Comparison of ENCODE assay signal across 8 cellular contexts in the genomic region with DNA sequence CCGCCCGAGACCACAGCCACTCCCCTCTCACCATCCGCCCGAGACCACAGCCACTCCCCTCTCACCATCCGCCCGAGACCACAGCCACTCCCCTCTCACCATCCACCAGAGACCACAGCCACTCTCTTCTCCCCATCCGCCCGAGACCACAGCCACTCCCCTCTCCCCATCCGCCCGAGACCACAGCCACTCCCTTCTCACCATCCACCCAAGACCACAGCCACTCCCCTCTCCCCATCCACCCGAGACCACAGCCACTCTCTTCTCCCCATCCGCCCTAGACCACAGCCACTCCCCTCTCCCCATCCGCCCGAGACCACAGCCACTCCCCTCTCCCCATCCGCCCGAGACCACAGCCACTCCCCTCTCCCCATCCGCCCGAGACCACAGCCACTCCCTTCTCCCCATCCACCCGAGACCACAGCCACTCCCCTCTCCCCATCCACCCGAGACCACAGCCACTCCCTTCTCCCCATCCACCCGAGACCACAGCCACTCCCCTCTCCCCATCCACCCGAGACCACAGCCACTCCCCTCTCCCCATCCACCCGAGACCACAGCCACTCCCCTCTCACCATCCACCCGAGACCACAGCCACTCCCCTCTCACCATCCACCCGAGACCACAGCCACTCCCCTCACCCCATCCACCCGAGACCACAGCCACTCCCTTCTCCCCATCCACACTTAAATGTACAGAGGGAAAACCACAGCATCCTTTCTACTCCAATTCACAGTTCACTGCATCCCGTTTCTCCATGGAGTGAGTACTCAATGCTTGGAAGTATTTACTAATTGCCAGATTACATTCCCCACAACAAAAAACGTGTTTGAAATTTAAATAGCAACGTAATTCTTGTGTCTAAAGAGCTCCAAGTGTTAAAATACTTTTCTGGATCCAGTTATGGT.
DNase-seq lines count a peak whose midpoint lies in the region; ATAC-seq and TF ChIP-seq lines count a peak whose summit lies in the region.
"Not testable (repeated sequence)": the region's sequence is repeated elsewhere in the genome, so short reads cannot be mapped to it uniquely, and the experiment has no call there.

No MANE protein-coding gene starts in this region.

- DNase-seq in A673 (ENCODE audit: low spot score) (peak; percentile 25), GM06990 (ENCODE audit: extremely low read depth, insufficient read length) (peak; percentile 79), NAMALWA (ENCODE audit: low spot score) (peak; percentile 38), T-cell (peak in 31 of 34 experiments; percentile 17 to 78 (median 55)), endodermal cell (peak; percentile 16)
- peak; percentile 24 to 52 for DNase-seq in activated CD4-positive, alpha-beta T cell treated with anti-CD3 and anti-CD28 coated beads, Interleukin-2, amount 50 U/mL, for 48 hours
- peak; percentile 81 for DNase-seq in activated effector memory CD4-positive, alpha-beta T cell treated with anti-CD3 and anti-CD28 coated beads, Interleukin-2, amount 50 U/mL, for 16 hours
- peak; percentile 40 for DNase-seq in stimulated activated CD4-positive, alpha-beta T cell treated with anti-CD3 and anti-CD28 coated beads, Interleukin-1b, Interleukin-23, amount 100 ng/mL, for 48 hours

- H3K27me3 Mint-ChIP-seq in T-cell; endodermal cell (ENCODE audit: insufficient read depth): not testable (repeated sequence)

- not testable (repeated sequence) for H3K9ac ChIP-seq in endodermal cell (ENCODE audit: extremely low read depth, low read length, poor library complexity, severe bottlenecking)

- BruUV-seq in A673 (replicated peaks; lab: Mats Ljungman, UMichigan), result not testable (repeated sequence)

- 24 to 71% methylated on average over 6 to 17 of the region's 29 CpGs for WGBS in endodermal cell (ENCODE audit: insufficient coverage in 1 of 2, insufficient read length in 1 of 2), 2 experiments

- peak overlapping the region; percentile 81 to 83 for H3K27ac Mint-ChIP-seq in T-cell
- H3K27ac Mint-ChIP-seq in endodermal cell, result not testable (repeated sequence)

- intact Hi-C loops in A673 (cut with micrococcal nuclease; ENCODE audit: unreplicated experiment), result not testable (repeated sequence)

- not testable (repeated sequence) for H3K27ac ChIP-seq in A673 (ENCODE audit: low read depth, low read length, poor library complexity, severe bottlenecking); endodermal cell (ENCODE audit: low read depth, low read length)

- H3K9me3 Mint-ChIP-seq in T-cell, endodermal cell: not testable (repeated sequence)

- H3K36me3 ChIP-seq in A673 (ENCODE audit: insufficient read depth, low read length, poor library complexity, severe bottlenecking); GM06990 (ENCODE audit: control insufficient read depth, insufficient read depth, low read length); endodermal cell (ENCODE audit: control insufficient read depth, insufficient read depth, low read length): not testable (repeated sequence)

- not testable (repeated sequence) for TF ChIP-seq CTCF in A673 (conservative IDR thresholded peaks at IDR 0.05; ENCODE audit: low read depth, low read length); GM06990 (IDR thresholded peaks at IDR 0.05; ENCODE audit: insufficient read depth, low read length, poor library complexity, severe bottlenecking); endodermal cell (conservative IDR thresholded peaks at IDR 0.05)

- H3K4me1 ChIP-seq in A673 (ENCODE audit: insufficient read depth, low read length, poor library complexity, severe bottlenecking), result peaks cover 15% of the 10 kb centered on the region
- H3K4me1 ChIP-seq in endodermal cell (ENCODE audit: control insufficient read depth, insufficient read depth, low read length), result peaks cover 11% of the 10 kb centered on the region

- H3K27me3 ChIP-seq in A673 (replicated peaks; ENCODE audit: insufficient read depth, low read depth, low read length, poor library complexity), result peaks cover 13% of the 10 kb centered on the region
- not testable (repeated sequence) for H3K27me3 ChIP-seq in GM06990 (replicated peaks; ENCODE audit: control insufficient read depth, insufficient read depth, low read length); endodermal cell (ENCODE audit: control insufficient read depth, insufficient read depth, low read length, poor library complexity, severe bottlenecking)

- CTCF ChIA-PET in A673 (lab: Charles Lee); T-cell (lab: Charles Lee): not testable (repeated sequence)

- POLR2A ChIA-PET in A673 (lab: Charles Lee; ENCODE audit: low non-redundant PET); T-cell (lab: Charles Lee): not testable (repeated sequence)

- H3K4me3 Mint-ChIP-seq in T-cell, result peak overlapping the region in 1 of 3 donors; percentile 17
- peak overlapping the region; percentile 42 for H3K4me3 Mint-ChIP-seq in endodermal cell

- not testable (repeated sequence) for H3K4me3 ChIP-seq in A673 (ENCODE audit: low read depth, low read length, poor library complexity, severe bottlenecking); GM06990 (replicated peaks; ENCODE audit: low read depth, low read length); endodermal cell (ENCODE audit: low read length)

- not testable (repeated sequence) for H3K36me3 Mint-ChIP-seq in T-cell; endodermal cell (ENCODE audit: low read depth)

- H3K9me3 ChIP-seq in A673 (ENCODE audit: low read depth, low read length, poor library complexity, severe bottlenecking); endodermal cell (ENCODE audit: control insufficient read depth, low read length): not testable (repeated sequence)

- H3K4me1 Mint-ChIP-seq in T-cell (peaks cover 10 to 28% (median 14%) of the 10 kb centered on the region in 3 donors), endodermal cell (peaks cover 30% of the 10 kb centered on the region)

- peak in 1 of 4 experiments; percentile 52 for ATAC-seq in T-cell (replicated peaks in 1 of 4)

Comparison
In these comparisons a context has a peak if more than half of its experiments do, and no peak if none do; other contexts are left out.
1. DNase-seq: peak in every context shown above with its lines; median percentile 81 in activated effector memory CD4-positive, alpha-beta T cell treated with anti-CD3 and anti-CD28 coated beads, Interleukin-2, amount 50 U/mL, for 16 hours; 79 in GM06990; 55 in T-cell; 40 in stimulated activated CD4-positive, alpha-beta T cell treated with anti-CD3 and anti-CD28 coated beads, Interleukin-1b, Interleukin-23, amount 100 ng/mL, for 48 hours; 38 in NAMALWA; 38 in activated CD4-positive, alpha-beta T cell treated with anti-CD3 and anti-CD28 coated beads, Interleukin-2, amount 50 U/mL, for 48 hours; 25 in A673; 16 in endodermal cell.